In the genomic region with DNA sequence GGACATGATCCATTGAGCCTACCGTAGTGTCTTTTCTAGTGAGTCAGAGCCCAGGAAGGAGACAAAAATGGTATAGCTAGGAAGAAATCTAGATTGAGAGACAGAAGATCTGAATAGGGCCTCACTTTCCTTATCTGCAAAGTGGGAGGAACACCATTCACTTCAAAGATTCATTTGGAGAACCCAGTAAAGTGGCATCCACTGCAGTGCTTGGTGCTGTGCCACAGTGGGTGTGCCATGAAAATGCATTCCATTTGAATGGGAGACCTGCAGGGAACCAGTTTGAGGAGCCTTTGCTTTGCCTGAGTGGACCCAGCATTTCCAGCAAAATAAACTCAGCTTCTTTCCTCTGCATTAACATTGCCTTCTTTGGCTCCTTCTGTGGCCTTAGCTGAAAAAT, we compare ENCODE assay signal across 1 cellular context.
TF ChIP-seq lines count a peak whose summit lies in the region.

No MANE protein-coding gene starts in this region.

TF ChIP-seq in neural cell, 6 proteins besides CTCF, POLR2A, EP300 and RAD21:
- TF ChIP-seq SMC3 (conservative IDR thresholded peaks at IDR 0.05; ENCODE audit: poor library complexity) (no peak), EZH2 (IDR thresholded peaks at IDR 0.05; ENCODE audit: borderline replicate concordance, insufficient read depth, low read length, poor library complexity, severe bottlenecking) (no peak), TAF1 (IDR thresholded peaks at IDR 0.05; ENCODE audit: low read depth) (no peak), MXI1 (conservative IDR thresholded peaks at IDR 0.05; ENCODE audit: poor library complexity, severe bottlenecking) (no peak), POLR2AphosphoS5 (IDR thresholded peaks at IDR 0.05) (no peak)
- TF ChIP-seq, protein P1, sequence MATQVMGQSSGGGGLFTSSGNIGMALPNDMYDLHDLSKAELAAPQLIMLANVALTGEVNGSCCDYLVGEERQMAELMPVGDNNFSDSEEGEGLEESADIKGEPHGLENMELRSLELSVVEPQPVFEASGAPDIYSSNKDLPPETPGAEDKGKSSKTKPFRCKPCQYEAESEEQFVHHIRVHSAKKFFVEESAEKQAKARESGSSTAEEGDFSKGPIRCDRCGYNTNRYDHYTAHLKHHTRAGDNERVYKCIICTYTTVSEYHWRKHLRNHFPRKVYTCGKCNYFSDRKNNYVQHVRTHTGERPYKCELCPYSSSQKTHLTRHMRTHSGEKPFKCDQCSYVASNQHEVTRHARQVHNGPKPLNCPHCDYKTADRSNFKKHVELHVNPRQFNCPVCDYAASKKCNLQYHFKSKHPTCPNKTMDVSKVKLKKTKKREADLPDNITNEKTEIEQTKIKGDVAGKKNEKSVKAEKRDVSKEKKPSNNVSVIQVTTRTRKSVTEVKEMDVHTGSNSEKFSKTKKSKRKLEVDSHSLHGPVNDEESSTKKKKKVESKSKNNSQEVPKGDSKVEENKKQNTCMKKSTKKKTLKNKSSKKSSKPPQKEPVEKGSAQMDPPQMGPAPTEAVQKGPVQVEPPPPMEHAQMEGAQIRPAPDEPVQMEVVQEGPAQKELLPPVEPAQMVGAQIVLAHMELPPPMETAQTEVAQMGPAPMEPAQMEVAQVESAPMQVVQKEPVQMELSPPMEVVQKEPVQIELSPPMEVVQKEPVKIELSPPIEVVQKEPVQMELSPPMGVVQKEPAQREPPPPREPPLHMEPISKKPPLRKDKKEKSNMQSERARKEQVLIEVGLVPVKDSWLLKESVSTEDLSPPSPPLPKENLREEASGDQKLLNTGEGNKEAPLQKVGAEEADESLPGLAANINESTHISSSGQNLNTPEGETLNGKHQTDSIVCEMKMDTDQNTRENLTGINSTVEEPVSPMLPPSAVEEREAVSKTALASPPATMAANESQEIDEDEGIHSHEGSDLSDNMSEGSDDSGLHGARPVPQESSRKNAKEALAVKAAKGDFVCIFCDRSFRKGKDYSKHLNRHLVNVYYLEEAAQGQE (IDR thresholded peaks at IDR 0.05; ENCODE audit: borderline replicate concordance): no peak
TF ChIP-seq in neural cell: peak in this region for 0.
